ENCODE assay signal across 20 cellular contexts in genomic region chr1:71766748-71767147, GRCh38.
DNase-seq lines count a peak whose midpoint lies in the region; ATAC-seq lines count a peak whose summit lies in the region.
"Had no signal": no experiment of that assay in that cellular context is flagged by ENCODE, and none has a peak within 500 bp of the region (broad histone marks: within the 10 kb centered on the region; RNA-seq: fewer than 3 reads in every experiment).

No MANE protein-coding gene starts in this region.

- no peaks in the 10 kb centered on the region for H3K36me3 Mint-ChIP-seq in activated T-helper 17 cell treated with anti-CD3 and anti-CD28 coated beads, Interleukin-2, amount 50 U/mL, for 72 hours (ENCODE audit: low read depth)
- H3K36me3 Mint-ChIP-seq: CD4-positive, alpha-beta memory T cell had no signal

- DNase-seq in CD1c-positive myeloid dendritic cell (ENCODE audit: extremely low spot score) (peak; percentile 10), KBM-7 (peak; percentile 85), NOMO-1 treated with dmso at 0.1 percent for 144 hours (lab: John Stamatoyannopoulos, UW; ENCODE audit: unreplicated experiment) (peak; percentile 39), left lobe of liver (ENCODE audit: low spot score) (no peak), C1 segment of cervical spinal cord (lab: John Stamatoyannopoulos, UW) (no peak)
- no peak for DNase-seq in activated CD8-positive, alpha-beta memory T cell treated with anti-CD3 and anti-CD28 coated beads, Interleukin-2, amount 50 U/mL, for 48 hours
- DNase-seq: CD4-positive, alpha-beta memory T cell; COR-L47; DMS53; MM.1S; NCI-H1105 treated with DMSO at 0.1 percent for 48 hours; NCI-H146; NCI-H1930; NCI-H446; NCI-H524 treated with DMSO at 0.1 percent for 48 hours; NCI-H774; SIG-M5; SW 1271 had no signal

- no peak overlapping the region for H3K4me3 Mint-ChIP-seq in activated T-helper 17 cell treated with anti-CD3 and anti-CD28 coated beads, Interleukin-2, amount 50 U/mL, for 72 hours
- H3K4me3 Mint-ChIP-seq: CD4-positive, alpha-beta memory T cell had no signal

- no peaks in the 10 kb centered on the region for H3K4me1 Mint-ChIP-seq in activated T-helper 17 cell treated with anti-CD3 and anti-CD28 coated beads, Interleukin-2, amount 50 U/mL, for 72 hours
- H3K4me1 Mint-ChIP-seq: CD4-positive, alpha-beta memory T cell had no signal

- H3K9me3 Mint-ChIP-seq in activated T-helper 17 cell treated with anti-CD3 and anti-CD28 coated beads, Interleukin-2, amount 50 U/mL, for 72 hours = peaks cover 26% of the 10 kb centered on the region

- ATAC-seq in left lobe of liver = peak; percentile 23
- no peak for ATAC-seq in activated T-helper 17 cell treated with anti-CD3 and anti-CD28 coated beads, Interleukin-2, amount 50 U/mL, for 72 hours (replicated peaks)
- ATAC-seq: K562 had no signal

- in situ Hi-C loops in KBM-7 (cut with MboI; ENCODE audit: low pct_unique_long_range_greater_than_20kb, low sequenced_read_pairs) = no loop called here

- no peak overlapping the region for H3K27ac Mint-ChIP-seq in activated T-helper 17 cell treated with anti-CD3 and anti-CD28 coated beads, Interleukin-2, amount 50 U/mL, for 72 hours
- H3K27ac Mint-ChIP-seq: CD4-positive, alpha-beta memory T cell had no signal

- H3K27me3 Mint-ChIP-seq in activated T-helper 17 cell treated with anti-CD3 and anti-CD28 coated beads, Interleukin-2, amount 50 U/mL, for 72 hours = no peaks in the 10 kb centered on the region
- H3K27me3 Mint-ChIP-seq: CD4-positive, alpha-beta memory T cell had no signal

Comparison
In these comparisons a context has a peak if more than half of its experiments do, and no peak if none do; other contexts are left out.
1. DNase-seq: peak in CD1c-positive myeloid dendritic cell (single experiment), KBM-7 (single experiment) and NOMO-1 treated with dmso at 0.1 percent for 144 hours (single experiment); none in left lobe of liver (single experiment), activated CD8-positive, alpha-beta memory T cell treated with anti-CD3 and anti-CD28 coated beads, Interleukin-2, amount 50 U/mL, for 48 hours (single experiment) and C1 segment of cervical spinal cord (0 of 14).